Comparison of ENCODE assay signal across 12 cellular contexts in genomic region chr7:40700653-40701475, GRCh38.
A peak's percentile ranks its signal among the peaks of the same experiment; 100 is the strongest.
DNase-seq lines count a peak whose midpoint lies in the region; TF ChIP-seq lines count a peak whose summit lies in the region.
"Had no signal": no experiment of that assay in that cellular context is flagged by ENCODE, and none has a peak within 500 bp of the region (broad histone marks: within the 10 kb centered on the region; RNA-seq: fewer than 3 reads in every experiment).

No MANE protein-coding gene starts in this region.

- WGBS in HUES64 = 77% methylated on average over 8 of the region's 9 CpGs
- WGBS in mesendoderm (ENCODE audit: extremely low coverage, insufficient coverage, low lambda C conversion rate) = no CpG with 5 or more reads among the region's 9 CpGs

- CTCF ChIA-PET in RWPE1 (lab: Yijun Ruan, JAX) = no interaction called here

- no peaks in the 10 kb centered on the region for H3K79me1 ChIP-seq in mesendoderm (ENCODE audit: low read length)

- peak overlapping the region; percentile 32; the same call in 1 of the 2 replicates for H3K27ac ChIP-seq in BLaER1
- peak overlapping the region; percentile 24; the same call in 1 of the 2 replicates for H3K27ac ChIP-seq in HUES64 (ENCODE audit: low read depth, low read length)
- no peak overlapping the region for H3K27ac ChIP-seq in mesendoderm (ENCODE audit: low read depth, low read length)
- H3K27ac ChIP-seq in RWPE1 = no peak overlapping the region

- TF ChIP-seq CTCF in RWPE1 (conservative IDR thresholded peaks at IDR 0.05; ENCODE audit: low read depth) = no peak

- H3K79me2 ChIP-seq in mesendoderm (ENCODE audit: control insufficient read depth, insufficient read depth, low read length) = no peaks in the 10 kb centered on the region

- peaks cover 30% of the 10 kb centered on the region for H3K4me1 ChIP-seq in BLaER1
- H3K4me1 ChIP-seq in HUES64 (ENCODE audit: insufficient read depth, low read length) = peaks cover 11% of the 10 kb centered on the region; the same call in 1 of the 2 replicates
- no peaks in the 10 kb centered on the region for H3K4me1 ChIP-seq in mesendoderm (ENCODE audit: control insufficient read depth, low read depth, low read length)

- H3K56ac ChIP-seq in mesendoderm (ENCODE audit: low read length) = no peak overlapping the region

- peak overlapping the region; percentile 15 for H4K8ac ChIP-seq in mesendoderm (ENCODE audit: low read depth, low read length)

- H3K9ac ChIP-seq in BLaER1 = 0 out of 2 replicates have a peak overlapping the region, but pooled peaks have one; percentile 27
- no peak overlapping the region for H3K9ac ChIP-seq in HUES64 (ENCODE audit: low read depth, low read length)
- no peak overlapping the region for H3K9ac ChIP-seq in mesendoderm (ENCODE audit: low read length)

- no peak overlapping the region for H3K23ac ChIP-seq in mesendoderm (ENCODE audit: low read length)

- H3K4me3 ChIP-seq in BLaER1 (no peak overlapping the region), HUES64 (ENCODE audit: low read length) (no peak overlapping the region), mesendoderm (ENCODE audit: low read length) (no peak overlapping the region), H7 (ENCODE audit: insufficient read depth, low read depth, low read length) (no peak overlapping the region)

- H3K27me3 Mint-ChIP-seq in activated naive CD8-positive, alpha-beta T cell = no peaks in the 10 kb centered on the region
- H3K27me3 Mint-ChIP-seq: type B pancreatic cell had no signal

- no peaks in the 10 kb centered on the region for H3K9me3 Mint-ChIP-seq in activated naive CD8-positive, alpha-beta T cell (ENCODE audit: low read depth)

- DNase-seq in mesendoderm (peak; percentile 30), HuH-7 (ENCODE audit: low spot score) (no peak), H7 (no peak), RWPE1 (ENCODE audit: low spot score) (no peak), amniotic stem cell (lab: John Stamatoyannopoulos, UW) (no peak)
- DNase-seq: DMS153, glutamatergic neuron, NCI-H510A treated with DMSO at 0.1 percent for 48 hours had no signal

- H2BK120ac ChIP-seq in mesendoderm (ENCODE audit: low read depth, low read length) = no peak overlapping the region

- no peaks in the 10 kb centered on the region for H4K20me1 ChIP-seq in BLaER1

- POLR2A ChIA-PET in RWPE1 (lab: Yijun Ruan, JAX; ENCODE audit: low non-redundant PET) = no interaction called here

- peaks cover 30% of the 10 kb centered on the region for H3K4me1 Mint-ChIP-seq in activated naive CD8-positive, alpha-beta T cell (ENCODE audit: low read depth)

- no peak overlapping the region for H3K4ac ChIP-seq in mesendoderm (ENCODE audit: low read depth, low read length)

- no peak overlapping the region for H2AK5ac ChIP-seq in mesendoderm (ENCODE audit: low read length)

- no peak overlapping the region for H3K18ac ChIP-seq in mesendoderm (ENCODE audit: low read length)

- H3K9me3 ChIP-seq in BLaER1 (no peaks in the 10 kb centered on the region), HUES64 (ENCODE audit: insufficient read depth, low read depth, low read length) (no peaks in the 10 kb centered on the region)

- no peaks in the 10 kb centered on the region for H3K36me3 Mint-ChIP-seq in activated naive CD8-positive, alpha-beta T cell

- peak overlapping the region; percentile 16 for H3K27ac Mint-ChIP-seq in activated naive CD8-positive, alpha-beta T cell

- H2BK15ac ChIP-seq in mesendoderm (replicated peaks; ENCODE audit: low read depth) = no peak overlapping the region

- no peak overlapping the region for H2BK5ac ChIP-seq in mesendoderm (ENCODE audit: low read length)

- peak overlapping the region; percentile 78 for H3K4me2 ChIP-seq in BLaER1
- H3K4me2 ChIP-seq in mesendoderm (ENCODE audit: low read length) = no peak overlapping the region

- H3K36me3 ChIP-seq in BLaER1 (no peaks in the 10 kb centered on the region), HUES64 (ENCODE audit: insufficient read depth, low read length) (no peaks in the 10 kb centered on the region), mesendoderm (ENCODE audit: control insufficient read depth, insufficient read depth, low read length) (no peaks in the 10 kb centered on the region), H7 (replicated peaks; ENCODE audit: control insufficient read depth, insufficient read depth, low read length) (no peaks in the 10 kb centered on the region)

- H4K5ac ChIP-seq in mesendoderm (ENCODE audit: low read length) = no peak overlapping the region

- no peaks in the 10 kb centered on the region for H3K27me3 ChIP-seq in BLaER1
- H3K27me3 ChIP-seq in HUES64 (ENCODE audit: insufficient read depth, low read length) = no peaks in the 10 kb centered on the region
- no peaks in the 10 kb centered on the region for H3K27me3 ChIP-seq in mesendoderm (ENCODE audit: insufficient read depth, low read length, poor library complexity)
- H3K27me3 ChIP-seq in H7 (ENCODE audit: control insufficient read depth, insufficient read depth, low read length) = no peaks in the 10 kb centered on the region

- H3K4me3 Mint-ChIP-seq in activated naive CD8-positive, alpha-beta T cell = peak overlapping the region; percentile 6
- H3K4me3 Mint-ChIP-seq: type B pancreatic cell had no signal

Comparison
In these comparisons a context has a peak if more than half of its experiments do, and no peak if none do; other contexts are left out.
1. H3K27ac ChIP-seq: peak in BLaER1 (single experiment) and HUES64 (single experiment); none in mesendoderm (single experiment) and RWPE1 (single experiment).